9 cellular contexts compared by ENCODE assay signal in the genomic region with DNA sequence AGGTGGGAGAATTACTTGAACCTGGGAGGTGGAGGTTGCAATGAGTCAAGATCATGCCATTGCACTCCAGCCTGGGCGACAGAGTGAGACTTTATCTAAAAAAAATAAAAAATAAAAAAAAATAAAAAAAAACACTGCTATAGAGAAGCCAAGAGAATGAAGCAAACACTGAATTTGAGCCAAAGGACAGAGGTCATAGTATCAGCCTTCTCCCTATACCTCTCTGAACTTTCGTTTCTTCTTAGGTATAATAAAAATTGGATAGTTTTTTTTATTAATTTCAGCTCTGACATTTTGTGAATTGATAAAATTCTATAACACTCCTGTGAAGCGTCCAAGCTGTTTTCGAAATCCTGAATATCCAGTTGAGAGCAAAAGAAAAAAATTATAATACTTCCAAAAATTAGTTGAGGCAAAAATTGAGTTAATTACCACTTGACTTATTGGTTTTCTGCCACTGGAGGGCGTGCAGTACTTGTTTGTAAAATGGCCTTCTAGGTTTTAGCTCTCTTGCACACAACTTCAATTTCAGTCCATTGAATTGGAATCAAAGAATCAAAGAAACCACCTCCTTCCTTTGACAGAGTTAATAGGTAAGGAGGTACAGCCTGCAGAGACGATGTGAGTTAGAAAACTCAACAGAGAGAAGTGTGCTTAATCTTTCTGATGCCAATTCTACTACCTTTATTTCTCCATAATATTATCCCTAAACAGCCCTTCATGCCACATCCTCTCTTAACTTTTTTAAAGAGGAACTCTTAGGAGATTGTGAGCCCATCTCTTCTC.
DNase-seq lines count a peak whose midpoint lies in the region; ATAC-seq, FAIRE-seq and TF ChIP-seq lines count a peak whose summit lies in the region.
"Had no signal": no experiment of that assay in that cellular context is flagged by ENCODE, and none has a peak within 500 bp of the region (broad histone marks: within the 10 kb centered on the region; RNA-seq: fewer than 3 reads in every experiment).

No MANE protein-coding gene starts in this region.

- H3K4me3 ChIP-seq in upper lobe of right lung, result no peak overlapping the region

- no peaks in the 10 kb centered on the region for H3K9me3 Mint-ChIP-seq in endothelial cell (ENCODE audit: unreplicated experiment)

- no peaks in the 10 kb centered on the region for H3K36me3 Mint-ChIP-seq in endothelial cell (ENCODE audit: low read depth, unreplicated experiment)

- H3K4me3 Mint-ChIP-seq in endothelial cell (ENCODE audit: unreplicated experiment), result no peak overlapping the region
- H3K4me3 Mint-ChIP-seq: T-helper 17 cell had no signal

- peaks cover 2% of the 10 kb centered on the region for H3K27me3 Mint-ChIP-seq in endothelial cell (ENCODE audit: unreplicated experiment)

- H3K27ac ChIP-seq in upper lobe of right lung, result no peak overlapping the region

- peak; percentile 67 for DNase-seq in COLO829 (ENCODE audit: low spot score)
- DNase-seq in GM19239 (ENCODE audit: insufficient read length, low spot score), result no peak
- peak; percentile 51 for DNase-seq in NCI-H1105 (lab: John Stamatoyannopoulos, UW)
- DNase-seq in T-helper 9 cell, result peak; percentile 12
- DNase-seq in endothelial cell (ENCODE audit: low spot score), result peak; percentile 58
- peak; percentile 77 for DNase-seq in myocyte (ENCODE audit: low read depth)
- no peak for DNase-seq in upper lobe of right lung

- H3K27me3 ChIP-seq in upper lobe of right lung, result peaks cover 7% of the 10 kb centered on the region

- H3K9me3 ChIP-seq in upper lobe of right lung, result no peaks in the 10 kb centered on the region

- no peak overlapping the region for H3K27ac Mint-ChIP-seq in endothelial cell (ENCODE audit: unreplicated experiment)
- H3K27ac Mint-ChIP-seq: T-helper 17 cell had no signal

- ATAC-seq in upper lobe of right lung, result peak; percentile 53
- no peak for ATAC-seq in GM18519 (IDR thresholded peaks at IDR 0.05; ENCODE audit: low FRiP score, unreplicated experiment)
- ATAC-seq: T-helper 17 cell had no signal

- FAIRE-seq in GM19239 (lab: Jason Lieb, UNC), result peak; percentile 23

- peak; percentile 89 for TF ChIP-seq CTCF in endothelial cell (IDR thresholded peaks at IDR 0.05; ENCODE audit: unreplicated experiment)
- peak; percentile 73 for TF ChIP-seq CTCF in upper lobe of right lung (IDR thresholded peaks at IDR 0.05)

- H3K4me1 ChIP-seq in upper lobe of right lung, result no peaks in the 10 kb centered on the region

- intact Hi-C loops in upper lobe of right lung (cut with DNase I), result loop anchor here (5.0 to 10.0 kb wide), 2 partner anchors 111 to 303 kb away; no protein-coding TSS in a partner anchor

- H3K36me3 ChIP-seq in upper lobe of right lung, result no peaks in the 10 kb centered on the region

- no peaks in the 10 kb centered on the region for H3K4me1 Mint-ChIP-seq in endothelial cell (ENCODE audit: unreplicated experiment)
- H3K4me1 Mint-ChIP-seq: T-helper 17 cell had no signal

Comparison
In these comparisons a context has a peak if more than half of its experiments do, and no peak if none do; other contexts are left out.
1. DNase-seq: peak in COLO829 (single experiment), NCI-H1105 (single experiment), T-helper 9 cell (single experiment), endothelial cell (single experiment) and myocyte (single experiment); none in GM19239 (single experiment) and upper lobe of right lung (single experiment).